ENCODE assay signal across 19 cellular contexts in genomic region chr16:48057085-48057484, GRCh38.
"Had no signal": no experiment of that assay in that cellular context is flagged by ENCODE, and none has a peak within 500 bp of the region (broad histone marks: within the 10 kb centered on the region; RNA-seq: fewer than 3 reads in every experiment).

No MANE protein-coding gene starts in this region.

- H3K27ac ChIP-seq: cardiac muscle cell, esophagus muscularis mucosa, left ventricle myocardium inferior, prostate gland, right atrium auricular region, thyroid gland had no signal

- H3K9me3 ChIP-seq: esophagus muscularis mucosa, left ventricle myocardium inferior, mucosa of descending colon, prostate gland, right atrium auricular region, thyroid gland had no signal

- H3K9me3 Mint-ChIP-seq: dendritic cell treated with granulocyte-macrophage colony-stimulating factor and Interleukin-4, amounts not matched to agents 40 ng/mL and 50 ng/mL, for 4 days had no signal

- DNase-seq: activated CD4-positive, alpha-beta T cell treated with anti-CD3 and anti-CD28 coated beads, Interleukin-2, amount 50 U/mL, for 48 hours; activated gamma-delta T cell treated with Interleukin-2 at 50 U/mL for 16 hours; effector memory CD4-positive, alpha-beta T cell; immature natural killer cell; kidney glomerular epithelial cell; left ventricle myocardium inferior; mammary epithelial cell; mucosa of descending colon; naive B cell; stimulated activated CD4-positive, alpha-beta T cell treated with anti-CD3 and anti-CD28 coated beads, Interleukin-2, amount 100 ng/mL, for 24 hours; stimulated activated naive CD4-positive, alpha-beta T cell treated with Interleukin-2 at 50 U/mL for 16 hours; thyroid gland had no signal

- H3K4me1 Mint-ChIP-seq: immature natural killer cell had no signal

- H3K27me3 ChIP-seq: cardiac muscle cell, right atrium auricular region, thyroid gland had no signal

- H3K4me1 ChIP-seq: prostate gland had no signal

- H3K36me3 Mint-ChIP-seq: activated naive CD8-positive, alpha-beta T cell; immature natural killer cell; naive B cell had no signal

- H3K4me3 Mint-ChIP-seq: activated naive CD8-positive, alpha-beta T cell; dendritic cell treated with granulocyte-macrophage colony-stimulating factor and Interleukin-4, amounts not matched to agents 40 ng/mL and 50 ng/mL, for 4 days; immature natural killer cell; neural crest cell had no signal

- H3K4me3 ChIP-seq: cardiac muscle cell, esophagus muscularis mucosa, left ventricle myocardium inferior, mucosa of descending colon, prostate gland, right atrium auricular region, thyroid gland had no signal

- H3K27ac Mint-ChIP-seq: activated naive CD8-positive, alpha-beta T cell; dendritic cell treated with granulocyte-macrophage colony-stimulating factor and Interleukin-4, amounts not matched to agents 40 ng/mL and 50 ng/mL, for 4 days; immature natural killer cell had no signal

- ATAC-seq: mucosa of descending colon had no signal

- H3K36me3 ChIP-seq: cardiac muscle cell, esophagus muscularis mucosa, left ventricle myocardium inferior, prostate gland, right atrium auricular region, thyroid gland had no signal
